ENCODE assay signal across 2 cellular contexts in genomic region chr1:165376811-165377153, GRCh38.
TF ChIP-seq lines count a peak whose summit lies in the region.

No MANE protein-coding gene starts in this region.

TF ChIP-seq in IMR-90, 13 proteins besides CTCF, POLR2A, EP300 and RAD21:
- TF ChIP-seq BHLHE40 (IDR thresholded peaks at IDR 0.05; ENCODE audit: low read depth, low read length) (no peak), MAFK (IDR thresholded peaks at IDR 0.05; ENCODE audit: low read depth, low read length) (no peak), MAZ (IDR thresholded peaks at IDR 0.05; ENCODE audit: borderline replicate concordance, low read depth, low read length) (no peak), SMC3 (IDR thresholded peaks at IDR 0.05; ENCODE audit: low read depth, low read length) (no peak), CHD1 (IDR thresholded peaks at IDR 0.05; ENCODE audit: low read depth, low read length) (no peak), FOS (IDR thresholded peaks at IDR 0.05; ENCODE audit: low read depth, low read length) (no peak), CEBPB (IDR thresholded peaks at IDR 0.05; ENCODE audit: low read depth, low read length) (no peak), RFX5 (IDR thresholded peaks at IDR 0.05; ENCODE audit: low read depth, low read length) (no peak), NFE2L2 (IDR thresholded peaks at IDR 0.05; ENCODE audit: low read depth, low read length) (no peak)

TF ChIP-seq in endothelial cell of umbilical vein, 7 proteins besides CTCF, POLR2A, EP300 and RAD21:
- TF ChIP-seq POLR2AphosphoS5 (IDR thresholded peaks at IDR 0.05; ENCODE audit: insufficient read depth, low read depth, low read length), result no peak
- TF ChIP-seq JUN (IDR thresholded peaks at IDR 0.05; ENCODE audit: borderline replicate concordance, insufficient read depth, insufficient read length, low read depth), result no peak
- no peak for TF ChIP-seq EZH2 (IDR thresholded peaks at IDR 0.05; ENCODE audit: borderline replicate concordance, low read depth, low read length, severe bottlenecking)
- TF ChIP-seq FOS (IDR thresholded peaks at IDR 0.05; ENCODE audit: borderline replicate concordance, insufficient read depth, low read length), result no peak
- TF ChIP-seq MYC (IDR thresholded peaks at IDR 0.05; ENCODE audit: low read depth, low read length), result no peak
- TF ChIP-seq MAX (IDR thresholded peaks at IDR 0.05; ENCODE audit: insufficient read depth, insufficient read length), result no peak
- TF ChIP-seq GATA2 (IDR thresholded peaks at IDR 0.05; ENCODE audit: insufficient read depth, insufficient read length, low read depth, low read length), result no peak
